23 cellular contexts compared by ENCODE assay signal in genomic region chr16:3454093-3454492, GRCh38. TPM values are rescaled to one million over a fixed set of nuclear protein-coding genes. Genes with fewer than 3 reads are reported as not detected.
DNase-seq lines count a peak whose midpoint lies in the region; TF ChIP-seq lines count a peak whose summit lies in the region.
"Had no signal": no experiment of that assay in that cellular context is flagged by ENCODE, and none has a peak within 500 bp of the region (broad histone marks: within the 10 kb centered on the region; RNA-seq: fewer than 3 reads in every experiment).

No MANE protein-coding gene starts in this region.

- no peaks in the 10 kb centered on the region for H3K36me3 ChIP-seq in mammary epithelial cell (ENCODE audit: insufficient read depth, low read length)
- no peaks in the 10 kb centered on the region for H3K36me3 ChIP-seq in testis (ENCODE audit: low read depth, missing control alignments)
- peaks cover 0 to 4% of the 10 kb centered on the region in 2 experiments for H3K36me3 ChIP-seq in SK-N-SH (replicated peaks in 1 of 2; ENCODE audit: control insufficient read depth in 1 of 2, insufficient read depth in 2 of 2, low read length in 1 of 2)

- TF ChIP-seq CTCF in mammary epithelial cell (conservative IDR thresholded peaks at IDR 0.05 in 1 of 2, IDR thresholded peaks at IDR 0.05 in 1 of 2; ENCODE audit: extremely low read depth in 1 of 2, insufficient read depth in 1 of 2, low read depth in 1 of 2, low read length in 2 of 2) (no peak), MCF 10A (IDR thresholded peaks at IDR 0.05; ENCODE audit: unreplicated experiment) (no peak), testis (IDR thresholded peaks at IDR 0.05) (no peak), SK-N-SH (IDR thresholded peaks at IDR 0.05) (no peak)

- peaks cover 30% of the 10 kb centered on the region for H3K36me3 Mint-ChIP-seq in MCF 10A (ENCODE audit: insufficient read depth, unreplicated experiment)

- H3K4me2 ChIP-seq in mammary epithelial cell (ENCODE audit: insufficient read depth, low read depth, low read length) (no peak overlapping the region), SK-N-SH (no peak overlapping the region)
- H3K4me2 ChIP-seq: hepatocyte had no signal

- DNase-seq in mammary epithelial cell (peak; percentile 37), MCF 10A (ENCODE audit: unreplicated experiment) (no peak), M059J (ENCODE audit: low read depth) (peak; percentile 51), islet precursor cell (peak; percentile 93), testis (peak; percentile 13), SW480 (ENCODE audit: low spot score) (no peak), SK-N-SH (no peak), GM03348 (ENCODE audit: low spot score) (no peak)
- DNase-seq: activated CD4-positive, alpha-beta T cell treated with anti-CD3 and anti-CD28 coated beads, Interleukin-2, amount 50 U/mL, for 1 hour; activated naive CD8-positive, alpha-beta T cell treated with anti-CD3 and anti-CD28 coated beads, Interleukin-2, amount 10 ng/mL, durations not matched to agents 7 days and 5 days; CD8-positive, alpha-beta memory T cell; left colon; NCI-H1694; posterior cingulate gyrus; stimulated activated naive CD4-positive, alpha-beta T cell had no signal

- no peak overlapping the region for H3K27ac Mint-ChIP-seq in MCF 10A (ENCODE audit: low read depth, unreplicated experiment)
- H3K27ac Mint-ChIP-seq: activated naive CD8-positive, alpha-beta T cell treated with anti-CD3 and anti-CD28 coated beads, Interleukin-2, amount 10 ng/mL, durations not matched to agents 7 days and 5 days had no signal

- H3K4me3 ChIP-seq in mammary epithelial cell (replicated peaks in 1 of 3; ENCODE audit: insufficient read depth in 1 of 3, low read depth in 2 of 3, low read length in 3 of 3), result no peak overlapping the region
- no peak overlapping the region for H3K4me3 ChIP-seq in testis
- no peak overlapping the region for H3K4me3 ChIP-seq in SK-N-SH (ENCODE audit: low read depth in 2 of 2, low read length in 1 of 2)
- H3K4me3 ChIP-seq: hepatocyte, SJSA1 had no signal

- no peak for TF ChIP-seq EP300 in SK-N-SH (IDR thresholded peaks at IDR 0.05; ENCODE audit: borderline replicate concordance in 1 of 2, low read depth in 1 of 2, low read length in 1 of 2)

- H3F3A ChIP-seq in SK-N-SH (replicated peaks; ENCODE audit: insufficient read depth), result no peaks in the 10 kb centered on the region

- BruUV-seq in mammary epithelial cell (replicated peaks; lab: Mats Ljungman, UMichigan) (no TSS peak), MCF 10A (replicated peaks; lab: Mats Ljungman, UMichigan) (no TSS peak)

- no peaks in the 10 kb centered on the region for H3K27me3 Mint-ChIP-seq in MCF 10A (ENCODE audit: insufficient read depth, unreplicated experiment)
- H3K27me3 Mint-ChIP-seq: activated naive CD8-positive, alpha-beta T cell treated with anti-CD3 and anti-CD28 coated beads, Interleukin-2, amount 10 ng/mL, durations not matched to agents 7 days and 5 days; CD8-positive, alpha-beta memory T cell had no signal

- H2AFZ ChIP-seq in mammary epithelial cell (ENCODE audit: low read depth, low read length), result no peak overlapping the region
- no peak overlapping the region for H2AFZ ChIP-seq in SK-N-SH (ENCODE audit: low read depth)
- H2AFZ ChIP-seq: hepatocyte had no signal

- H4K20me1 ChIP-seq in mammary epithelial cell (ENCODE audit: insufficient read depth, low read length) (no peaks in the 10 kb centered on the region), SK-N-SH (ENCODE audit: insufficient read depth) (no peaks in the 10 kb centered on the region)

- intact Hi-C loops in mammary epithelial cell (cut with micrococcal nuclease), result no loop called here
- intact Hi-C loops in MCF 10A (cut with micrococcal nuclease), result no loop called here
- intact Hi-C loops in testis (cut with DNase I; ENCODE audit: low total_unique reads), result no loop called here

- no peaks in the 10 kb centered on the region for H3K9me3 ChIP-seq in mammary epithelial cell (replicated peaks; ENCODE audit: insufficient read depth, low read length)
- H3K9me3 ChIP-seq in testis, result no peaks in the 10 kb centered on the region
- no peaks in the 10 kb centered on the region for H3K9me3 ChIP-seq in SK-N-SH
- H3K9me3 ChIP-seq: SJSA1 had no signal

- H3K79me2 ChIP-seq in mammary epithelial cell (ENCODE audit: insufficient read depth, low read length), result peaks cover 12% of the 10 kb centered on the region
- H3K79me2 ChIP-seq in SK-N-SH (ENCODE audit: insufficient read depth), result peaks cover 14% of the 10 kb centered on the region

- H3K4me3 Mint-ChIP-seq in MCF 10A (ENCODE audit: unreplicated experiment), result no peak overlapping the region
- H3K4me3 Mint-ChIP-seq: activated naive CD8-positive, alpha-beta T cell treated with anti-CD3 and anti-CD28 coated beads, Interleukin-2, amount 10 ng/mL, durations not matched to agents 7 days and 5 days had no signal

- no peak for TF ChIP-seq RAD21 in SK-N-SH (IDR thresholded peaks at IDR 0.05; ENCODE audit: low read length)

- TF ChIP-seq POLR2A in testis (IDR thresholded peaks at IDR 0.05), result no peak

- CTCF ChIA-PET in mammary epithelial cell (lab: Charles Lee; ENCODE audit: low non-redundant PET), result no interaction called here
- CTCF ChIA-PET in MCF 10A (lab: Yijun Ruan, JAX), result interaction anchor here (0.6 kb wide), 1 partner anchor 304 kb away, joined by 4 read pairs; no protein-coding TSS in a partner anchor
- CTCF ChIA-PET in SK-N-SH (lab: Yijun Ruan, JAX), result no interaction called here

- POLR2A ChIA-PET in MCF 10A (lab: Yijun Ruan, JAX) (interaction anchor here (1.5 kb wide), 1 partner anchor 10 kb away, joined by 10 read pairs; the partner anchor contains the start of genes NAA60 and ZNF597), SK-N-SH (lab: Yijun Ruan, JAX) (interaction anchor here (1.0 kb wide), 1 partner anchor 10 kb away, joined by 3 read pairs; no protein-coding TSS in a partner anchor)

- in situ Hi-C loops in mammary epithelial cell (cut with MboI; ENCODE audit: low sequenced_read_pairs in 2 of 2), result loop anchor here in 1 of 2 donors (10.0 kb wide), 1 partner anchor 49 kb away; the partner anchor contains the start of genes ZNF174 and ZSCAN32

- no peak overlapping the region for H3K9ac ChIP-seq in mammary epithelial cell (ENCODE audit: insufficient read depth, low read length)
- H3K9ac ChIP-seq in SK-N-SH, result no peak overlapping the region

- H3K27me3 ChIP-seq in mammary epithelial cell (ENCODE audit: insufficient read depth, low read length) (no peaks in the 10 kb centered on the region), testis (no peaks in the 10 kb centered on the region), SK-N-SH (ENCODE audit: insufficient read depth) (no peaks in the 10 kb centered on the region)
- H3K27me3 ChIP-seq: hepatocyte, SJSA1 had no signal

- H3K9me3 Mint-ChIP-seq in MCF 10A (ENCODE audit: unreplicated experiment), result no peaks in the 10 kb centered on the region
- H3K9me3 Mint-ChIP-seq: activated naive CD8-positive, alpha-beta T cell treated with anti-CD3 and anti-CD28 coated beads, Interleukin-2, amount 10 ng/mL, durations not matched to agents 7 days and 5 days; CD8-positive, alpha-beta memory T cell had no signal

- WGBS in mammary epithelial cell (ENCODE audit: low coverage, missing lambda C conversion rate), result 73% methylated on average over 4 of the region's 5 CpGs
- 89 to 95% methylated on average over 5 of the region's 5 CpGs for WGBS in testis, 2 donors
- 92% methylated on average over 5 of the region's 5 CpGs for WGBS in SK-N-SH (ENCODE audit: low lambda C conversion rate)

- peaks cover 12% of the 10 kb centered on the region for H3K4me1 Mint-ChIP-seq in MCF 10A (ENCODE audit: insufficient read depth, unreplicated experiment)

- no peaks in the 10 kb centered on the region for H3K9me2 ChIP-seq in SK-N-SH

- dilution Hi-C loops in mammary epithelial cell (cut with HindIII; ENCODE audit: low sequenced_read_pairs), result loop anchor here (5.0 kb wide), 2 partner anchors 43 to 97 kb away; partner anchors contain the start of genes C16orf90 and OR2C1

- H3K27ac ChIP-seq in mammary epithelial cell (ENCODE audit: insufficient read depth, low read depth, low read length) (no peak overlapping the region), testis (no peak overlapping the region), SK-N-SH (ENCODE audit: low read depth in 2 of 2, low read length in 1 of 2) (no peak overlapping the region)
- H3K27ac ChIP-seq: hepatocyte, SJSA1 had no signal

- peaks cover 4% of the 10 kb centered on the region for H3K4me1 ChIP-seq in mammary epithelial cell (ENCODE audit: insufficient read depth, low read length)
- H3K4me1 ChIP-seq in testis, result peaks cover 18% of the 10 kb centered on the region
- H3K4me1 ChIP-seq in SK-N-SH (ENCODE audit: control insufficient read depth in 1 of 2, insufficient read depth in 2 of 2, low read depth in 1 of 2, low read length in 1 of 2), result peaks cover 0 to 8% of the 10 kb centered on the region in 2 experiments; a peak in 3 of 4 replicates

RNA-seq across cellular contexts. Expression of gene NAA60, which starts 10.6 kb away (rescaled TPM):
- total RNA-seq in mammary epithelial cell (10 to 100 TPM; 16.0 to 37.8 TPM), MCF 10A (2022) (38.6 and 40.8 TPM in 2 replicates), testis (100 to 1,000 TPM in 1 of 2 donors, 10 to 100 TPM in 1; 99.2 to 120 TPM)
- polyA plus RNA-seq in mammary epithelial cell (19.9 TPM), testis (ENCODE audit: insufficient read depth, low read depth, low replicate concordance) (61.8 TPM), SK-N-SH (2012; rRNA removed) (17.2 and 21.5 TPM in 2 replicates)
- 13.6 TPM for polyA minus RNA-seq in mammary epithelial cell
- 9.1 and 18.8 TPM in 2 replicates for total RNA-seq in M059J (2014; rRNA removed; shearing (Covaris generic))
- 17.2 and 23.6 TPM in 2 replicates for polyA plus RNA-seq in SK-N-SH (2012; cell fraction: cytosol; rRNA removed)
- 33.4 and 41.1 TPM in 2 replicates for polyA plus RNA-seq in SK-N-SH (2012; cell fraction: nucleus; rRNA removed)

RNA-seq across cellular contexts. Expression of gene ZNF597, which starts 10.8 kb away (rescaled TPM):
- total RNA-seq in mammary epithelial cell (1 to 10 TPM; 2.4 to 3.8 TPM), MCF 10A (2022) (2.3 and 2.5 TPM in 2 replicates), testis (10 to 100 TPM in 1 of 2 donors, 1 to 10 TPM in 1; 9.1 to 11.0 TPM)
- polyA plus RNA-seq in mammary epithelial cell (1.00 TPM), testis (ENCODE audit: insufficient read depth, low read depth, low replicate concordance) (6.9 TPM), SK-N-SH (2012; rRNA removed) (1.1 and 1.3 TPM in 2 replicates)
- 0.72 TPM for polyA minus RNA-seq in mammary epithelial cell
- total RNA-seq in M059J (2014; rRNA removed; shearing (Covaris generic)), result 3.4 and 4.9 TPM in 2 replicates
- polyA plus RNA-seq in SK-N-SH (2012; cell fraction: cytosol; rRNA removed), result 1.3 and 1.6 TPM in 2 replicates
- 0.83 and 1.8 TPM in 2 replicates for polyA plus RNA-seq in SK-N-SH (2012; cell fraction: nucleus; rRNA removed)

RNA-seq across cellular contexts. Expression of gene C16orf90, which starts 41.2 kb away (rescaled TPM):
- total RNA-seq in mammary epithelial cell (not detected), MCF 10A (2022) (not detected in 2 replicates), testis (10 to 100 TPM; 14.2 to 33.8 TPM)
- polyA plus RNA-seq in mammary epithelial cell (not detected), testis (ENCODE audit: insufficient read depth, low read depth, low replicate concordance) (52.1 TPM), SK-N-SH (2012; rRNA removed) (not detected in 2 replicates)
- not detected for polyA minus RNA-seq in mammary epithelial cell
- total RNA-seq in M059J (2014; rRNA removed; shearing (Covaris generic)), result not detected in 2 replicates
- not detected in 2 replicates for polyA plus RNA-seq in SK-N-SH (2012; cell fraction: cytosol; rRNA removed)
- polyA plus RNA-seq in SK-N-SH (2012; cell fraction: nucleus; rRNA removed), result not detected in 2 replicates
- total RNA-seq: activated naive CD8-positive, alpha-beta T cell treated with anti-CD3 and anti-CD28 coated beads, Interleukin-2, amount 10 ng/mL, durations not matched to agents 7 days and 5 days; cardiac septum; CD8-positive, alpha-beta memory T cell; fibroblast of lung; H4; hepatocyte; HT1080; left colon; SJSA1; urinary bladder had no signal
- polyA plus RNA-seq: AG04450; CD8-positive, alpha-beta memory T cell; fibroblast of lung; hepatocyte; urinary bladder had no signal

RNA-seq across cellular contexts. Expression of gene CLUAP1, which starts 46.7 kb away (rescaled TPM):
- total RNA-seq in mammary epithelial cell (10 to 100 TPM; 12.0 to 19.1 TPM), MCF 10A (2022) (29.5 and 33.1 TPM in 2 replicates), testis (10 to 100 TPM; 45.2 to 59.5 TPM)
- polyA plus RNA-seq in mammary epithelial cell (7.5 TPM), testis (ENCODE audit: insufficient read depth, low read depth, low replicate concordance) (95.7 TPM), SK-N-SH (2012; rRNA removed) (18.0 and 19.5 TPM in 2 replicates)
- polyA minus RNA-seq in mammary epithelial cell, result 43.1 TPM
- 13.9 and 16.5 TPM in 2 replicates for total RNA-seq in M059J (2014; rRNA removed; shearing (Covaris generic))
- polyA plus RNA-seq in SK-N-SH (2012; cell fraction: cytosol; rRNA removed), result 24.9 and 42.8 TPM in 2 replicates
- 11.8 and 20.5 TPM in 2 replicates for polyA plus RNA-seq in SK-N-SH (2012; cell fraction: nucleus; rRNA removed)

RNA-seq across cellular contexts. Expression of gene ZNF174, which starts 53.1 kb away (rescaled TPM):
- total RNA-seq in mammary epithelial cell (1 to 10 TPM; 5.3 to 7.7 TPM), MCF 10A (2022) (7.5 and 8.9 TPM in 2 replicates), testis (10 to 100 TPM; 18.3 to 23.2 TPM)
- polyA plus RNA-seq in mammary epithelial cell (7.0 TPM), testis (ENCODE audit: insufficient read depth, low read depth, low replicate concordance) (19.2 TPM), SK-N-SH (2012; rRNA removed) (10.5 and 12.9 TPM in 2 replicates)
- polyA minus RNA-seq in mammary epithelial cell, result 9.1 TPM
- 11.8 and 14.1 TPM in 2 replicates for total RNA-seq in M059J (2014; rRNA removed; shearing (Covaris generic))
- 9.5 and 10.7 TPM in 2 replicates for polyA plus RNA-seq in SK-N-SH (2012; cell fraction: cytosol; rRNA removed)
- polyA plus RNA-seq in SK-N-SH (2012; cell fraction: nucleus; rRNA removed), result 18.7 and 19.7 TPM in 2 replicates

Comparison
In these comparisons a context has a peak if more than half of its experiments do, and no peak if none do; other contexts are left out.
1. DNase-seq: peak in mammary epithelial cell (single experiment), M059J (single experiment), islet precursor cell (single experiment) and testis (single experiment); none in MCF 10A (single experiment), SW480 (single experiment), SK-N-SH (single experiment) and GM03348 (single experiment).
2. RNA of gene C16orf90, which starts 41.2 kb away (total RNA-seq): 14.2 to 33.8 TPM in testis; not detected in mammary epithelial cell, not detected in MCF 10A and not detected in M059J; every median in the first group is over 10 times any median in the second.